23 cellular contexts compared by ENCODE assay signal in the genomic region with DNA sequence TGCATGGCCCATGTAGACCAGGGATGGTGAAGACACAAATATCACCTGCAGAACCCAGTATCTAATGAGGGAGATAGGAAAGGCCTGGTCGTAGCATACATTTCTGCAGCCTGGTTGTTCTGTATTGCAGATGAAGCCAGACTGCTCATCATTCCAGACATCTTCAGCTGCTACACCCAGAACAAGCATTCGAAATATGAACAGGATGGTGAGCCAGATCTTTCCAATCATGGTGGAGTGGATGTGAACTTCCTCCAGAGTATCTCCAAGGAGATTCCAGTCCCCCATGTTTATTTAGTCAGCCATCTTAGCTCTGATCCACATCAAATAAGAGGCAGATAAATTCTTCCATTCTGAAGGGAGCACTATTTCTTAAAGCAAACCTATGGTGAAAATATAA. TPM values are rescaled to one million over a fixed set of nuclear protein-coding genes. Genes with fewer than 3 reads are reported as not detected.
"Had no signal": no experiment of that assay in that cellular context is flagged by ENCODE, and none has a peak within 500 bp of the region (broad histone marks: within the 10 kb centered on the region; RNA-seq: fewer than 3 reads in every experiment).

No MANE protein-coding gene starts in this region.

- ATAC-seq: activated CD4-positive, alpha-beta T cell treated with anti-CD3 and anti-CD28 coated beads for 36 hours; activated CD8-positive, alpha-beta memory T cell treated with anti-CD3 and anti-CD28 coated beads, Interleukin-2, amount 10 ng/mL, durations not matched to agents 7 days and 5 days; Panc1; Right ventricle myocardium inferior; T-cell had no signal

- H3K9me3 Mint-ChIP-seq: activated T-cell treated with anti-CD3 and anti-CD28 coated beads, Interleukin-2, amount 50 U/mL, for 24 hours; activated T-helper 1 cell treated with anti-CD3 and anti-CD28 coated beads, Interleukin-12 subunit alpha, Interleukin-12 subunit beta, Interleukin-2, Interleukin-4 antibody, amounts not matched to agents 30 ng/mL and 10 ng/mL and 1 ng/mL, durations not matched to agents 14 hours and 24 hours and 36 hours; T-cell had no signal

- H3K27me3 Mint-ChIP-seq: activated CD4-positive, alpha-beta T cell treated with anti-CD3 and anti-CD28 coated beads for 36 hours; activated CD8-positive, alpha-beta memory T cell treated with anti-CD3 and anti-CD28 coated beads, Interleukin-2, amount 10 ng/mL, durations not matched to agents 7 days and 5 days; activated naive CD8-positive, alpha-beta T cell; activated T-cell treated with anti-CD3 and anti-CD28 coated beads, Interleukin-2, amount 50 U/mL, for 24 hours; T-cell had no signal

- DNase-seq: activated CD4-positive, alpha-beta T cell treated with anti-CD3 and anti-CD28 coated beads for 36 hours; activated CD8-positive, alpha-beta memory T cell treated with anti-CD3 and anti-CD28 coated beads, Interleukin-2, amount 10 ng/mL, durations not matched to agents 7 days and 5 days; activated effector memory CD4-positive, alpha-beta T cell treated with Interleukin-2 at 50 U/mL for 16 hours; activated naive CD4-positive, alpha-beta T cell; activated T-cell treated with anti-CD3 and anti-CD28 coated beads, Interleukin-2, amount 50 U/mL, for 24 hours; amygdala; cerebellar nuclear complex; Kasumi-1; NCI-H146; NCI-H187 treated with DMSO at 0.1 percent for 48 hours; NCI-H2171; NCI-H226; NCI-H774; OCI-M1; RPMI8226; T-cell had no signal

- H3K36me3 Mint-ChIP-seq: activated naive CD8-positive, alpha-beta T cell; T-cell had no signal

- H3K27ac Mint-ChIP-seq: activated CD4-positive, alpha-beta T cell treated with anti-CD3 and anti-CD28 coated beads for 36 hours; activated CD8-positive, alpha-beta memory T cell treated with anti-CD3 and anti-CD28 coated beads, Interleukin-2, amount 10 ng/mL, durations not matched to agents 7 days and 5 days; activated naive CD8-positive, alpha-beta T cell; activated T-cell treated with anti-CD3 and anti-CD28 coated beads, Interleukin-2, amount 50 U/mL, for 24 hours; activated T-helper 1 cell treated with anti-CD3 and anti-CD28 coated beads, Interleukin-12 subunit alpha, Interleukin-12 subunit beta, Interleukin-2, Interleukin-4 antibody, amounts not matched to agents 30 ng/mL and 10 ng/mL and 1 ng/mL, durations not matched to agents 14 hours and 24 hours and 36 hours; T-cell had no signal

- H3K4me3 Mint-ChIP-seq: activated CD4-positive, alpha-beta T cell treated with anti-CD3 and anti-CD28 coated beads for 36 hours; activated CD8-positive, alpha-beta memory T cell treated with anti-CD3 and anti-CD28 coated beads, Interleukin-2, amount 10 ng/mL, durations not matched to agents 7 days and 5 days; activated naive CD8-positive, alpha-beta T cell; activated T-cell treated with anti-CD3 and anti-CD28 coated beads, Interleukin-2, amount 50 U/mL, for 24 hours; activated T-helper 1 cell treated with anti-CD3 and anti-CD28 coated beads, Interleukin-12 subunit alpha, Interleukin-12 subunit beta, Interleukin-2, Interleukin-4 antibody, amounts not matched to agents 30 ng/mL and 10 ng/mL and 1 ng/mL, durations not matched to agents 14 hours and 24 hours and 36 hours; T-cell had no signal

RNA-seq across cellular contexts. Expression of a gene that starts 5.6 kb away (rescaled TPM):
- total RNA-seq: activated CD4-positive, alpha-beta T cell treated with anti-CD3 and anti-CD28 coated beads for 36 hours; activated CD8-positive, alpha-beta memory T cell treated with anti-CD3 and anti-CD28 coated beads, Interleukin-2, amount 10 ng/mL, durations not matched to agents 7 days and 5 days; activated T-helper 1 cell treated with anti-CD3 and anti-CD28 coated beads, Interleukin-12 subunit alpha, Interleukin-12 subunit beta, Interleukin-2, Interleukin-4 antibody, amounts not matched to agents 30 ng/mL and 10 ng/mL and 1 ng/mL, durations not matched to agents 14 hours and 24 hours and 36 hours; cardiac septum; NCI-H460; Right ventricle myocardium inferior; T-cell; T-helper 2 cell treated with Interferon-gamma antibody and Interleukin-4, amounts not matched to agents 100 ng/mL and 5 ng/mL, for 36 hours had no signal
